In the genomic region with DNA sequence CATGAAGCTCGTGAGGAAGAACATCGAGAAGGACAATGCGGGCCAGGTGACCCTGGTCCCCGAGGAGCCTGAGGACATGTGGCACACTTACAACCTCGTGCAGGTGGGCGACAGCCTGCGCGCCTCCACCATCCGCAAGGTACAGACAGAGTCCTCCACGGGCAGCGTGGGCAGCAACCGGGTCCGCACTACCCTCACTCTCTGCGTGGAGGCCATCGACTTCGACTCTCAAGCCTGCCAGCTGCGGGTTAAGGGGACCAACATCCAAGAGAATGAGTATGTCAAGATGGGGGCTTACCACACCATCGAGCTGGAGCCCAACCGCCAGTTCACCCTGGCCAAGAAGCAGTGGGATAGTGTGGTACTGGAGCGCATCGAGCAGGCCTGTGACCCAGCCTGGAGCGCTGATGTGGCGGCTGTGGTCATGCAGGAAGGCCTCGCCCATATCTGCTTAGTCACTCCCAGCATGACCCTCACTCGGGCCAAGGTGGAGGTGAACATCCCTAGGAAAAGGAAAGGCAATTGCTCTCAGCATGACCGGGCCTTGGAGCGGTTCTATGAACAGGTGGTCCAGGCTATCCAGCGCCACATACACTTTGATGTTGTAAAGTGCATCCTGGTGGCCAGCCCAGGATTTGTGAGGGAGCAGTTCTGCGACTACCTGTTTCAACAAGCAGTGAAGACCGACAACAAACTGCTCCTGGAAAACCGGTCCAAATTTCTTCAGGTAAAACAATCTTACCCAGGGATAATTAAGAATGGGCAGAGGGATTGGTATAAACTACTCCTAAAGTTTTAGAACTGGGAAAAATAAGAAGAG, we compare ENCODE assay signal across 8 cellular contexts. TPM values are rescaled to one million over a fixed set of nuclear protein-coding genes. Genes with fewer than 3 reads are reported as not detected.
A peak's percentile ranks its signal among the peaks of the same experiment; 100 is the strongest.
DNase-seq lines count a peak whose midpoint lies in the region; ATAC-seq and TF ChIP-seq lines count a peak whose summit lies in the region.

No MANE protein-coding gene starts in this region.

- peak overlapping the region; percentile 97 for H3K27ac Mint-ChIP-seq in dendritic cell treated with granulocyte-macrophage colony-stimulating factor and Interleukin-4, amounts not matched to agents 40 ng/mL and 50 ng/mL, for 4 days

- peak overlapping the region; percentile 96 to 97 for H3K27ac ChIP-seq in left lung

- no peak for TF ChIP-seq CTCF in NB4 (IDR thresholded peaks at IDR 0.05; ENCODE audit: low read depth, low read length)
- TF ChIP-seq CTCF in left lung (IDR thresholded peaks at IDR 0.05), result no peak

- H3K27me3 ChIP-seq in left lung, result no peaks in the 10 kb centered on the region

- H3K27me3 Mint-ChIP-seq in dendritic cell treated with granulocyte-macrophage colony-stimulating factor and Interleukin-4, amounts not matched to agents 40 ng/mL and 50 ng/mL, for 4 days, result no peaks in the 10 kb centered on the region

- no peaks in the 10 kb centered on the region for H3K9me3 Mint-ChIP-seq in dendritic cell treated with granulocyte-macrophage colony-stimulating factor and Interleukin-4, amounts not matched to agents 40 ng/mL and 50 ng/mL, for 4 days

- H3K36me3 ChIP-seq in left lung, result peaks cover 0 to 16% of the 10 kb centered on the region in 2 donors

- peak overlapping the region; percentile 82 for H3K4me3 Mint-ChIP-seq in dendritic cell treated with granulocyte-macrophage colony-stimulating factor and Interleukin-4, amounts not matched to agents 40 ng/mL and 50 ng/mL, for 4 days

- DNase-seq in NCI-H1092 treated with DMSO at 0.1 percent for 48 hours (lab: John Stamatoyannopoulos, UW) (peak; percentile 21), NCI-H1092 (lab: John Stamatoyannopoulos, UW) (no peak), NB4 (ENCODE audit: low read depth) (peak; percentile 73), left lung (peak; percentile 82 to 88)
- DNase-seq in activated CD4-positive, alpha-beta T cell treated with anti-CD3 and anti-CD28 coated beads, Interleukin-2, amount 50 U/mL, for 1 hour, result peak; percentile 45
- peak; percentile 38 to 54 for DNase-seq in stimulated activated CD4-positive, alpha-beta T cell treated with anti-CD3 and anti-CD28 coated beads, Interleukin-2, amount 100 ng/mL, for 48 hours

- H3K4me3 ChIP-seq in NB4 (ENCODE audit: low read depth, low read length) (peak overlapping the region; percentile 86), left lung (peak overlapping the region; percentile 56 to 80)

- peaks cover 25% of the 10 kb centered on the region for H3K36me3 Mint-ChIP-seq in dendritic cell treated with granulocyte-macrophage colony-stimulating factor and Interleukin-4, amounts not matched to agents 40 ng/mL and 50 ng/mL, for 4 days (ENCODE audit: low read depth)

- peak; percentile 32 for ATAC-seq in HG02588 (IDR thresholded peaks at IDR 0.05; ENCODE audit: unreplicated experiment)
- peak; percentile 82 for ATAC-seq in left lung

- intact Hi-C loops in dendritic cell treated with granulocyte-macrophage colony-stimulating factor and Interleukin-4, amounts not matched to agents 40 ng/mL and 50 ng/mL, for 4 days (cut with micrococcal nuclease), result loop anchor here (2.0 kb wide), 1 partner anchor 34 kb away; no protein-coding TSS in a partner anchor
- intact Hi-C loops in left lung (cut with DNase I), result loop anchor here in 1 of 2 donors (10.0 kb wide), 1 partner anchor 94 kb away; no protein-coding TSS in a partner anchor

- peaks cover 20 to 73% of the 10 kb centered on the region in 2 donors for H3K4me1 ChIP-seq in left lung

- no peak for TF ChIP-seq POLR2A in NB4 (IDR thresholded peaks at IDR 0.05; ENCODE audit: extremely low read depth, insufficient read length)

- no peaks in the 10 kb centered on the region for H3K9me3 ChIP-seq in left lung

- peaks cover 66% of the 10 kb centered on the region for H3K4me1 Mint-ChIP-seq in dendritic cell treated with granulocyte-macrophage colony-stimulating factor and Interleukin-4, amounts not matched to agents 40 ng/mL and 50 ng/mL, for 4 days (ENCODE audit: low read depth)

RNA-seq across cellular contexts. Expression of a gene that starts 12.9 kb away (rescaled TPM):
- total RNA-seq in left lung, result 100 to 1,000 TPM in 1 of 2 donors, 10 to 100 TPM in 1; 87.5 to 127 TPM

RNA-seq across cellular contexts. Expression of a gene that starts 12.9 kb away (rescaled TPM):
- total RNA-seq in left lung, result 10 to 100 TPM; 40.9 to 47.6 TPM
